In the genomic region with DNA sequence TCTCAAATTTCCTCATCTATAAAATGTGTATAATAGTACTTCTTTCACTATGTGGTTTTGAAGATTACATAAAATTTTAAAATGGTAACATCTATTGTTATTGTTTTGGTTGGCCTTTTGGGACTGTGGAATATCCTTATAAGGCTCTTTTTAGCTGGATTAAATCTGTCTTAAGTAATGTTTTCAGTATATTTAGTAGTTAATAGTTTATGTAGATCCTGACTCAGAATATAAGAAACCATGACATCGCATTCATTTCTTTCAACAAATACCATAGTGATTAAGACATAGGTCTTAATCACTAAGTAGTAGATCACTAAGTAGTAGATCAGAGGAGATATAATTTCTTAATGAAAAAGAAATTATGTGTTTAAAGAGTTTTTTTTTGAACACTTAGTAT, we compare ENCODE assay signal across 17 cellular contexts. TPM values are rescaled to one million over a fixed set of nuclear protein-coding genes. Genes with fewer than 3 reads are reported as not detected.
DNase-seq lines count a peak whose midpoint lies in the region; ATAC-seq, FAIRE-seq and TF ChIP-seq lines count a peak whose summit lies in the region.
"Had no signal": no experiment of that assay in that cellular context is flagged by ENCODE, and none has a peak within 500 bp of the region (broad histone marks: within the 10 kb centered on the region; RNA-seq: fewer than 3 reads in every experiment).

No MANE protein-coding gene starts in this region.

- H3K4me1 ChIP-seq in GM12878 (ENCODE audit: control insufficient read depth, insufficient read depth, low read length), result no peaks in the 10 kb centered on the region
- H3K4me1 ChIP-seq in tibial artery, result no peaks in the 10 kb centered on the region
- no peaks in the 10 kb centered on the region for H3K4me1 ChIP-seq in testis
- H3K4me1 ChIP-seq: BE2C had no signal

- no peaks in the 10 kb centered on the region for H4K20me1 ChIP-seq in GM12878 (ENCODE audit: control insufficient read depth, insufficient read depth)

- H3K9me3 ChIP-seq in GM12878 (replicated peaks; ENCODE audit: control insufficient read depth, insufficient read depth, low read length) (no peaks in the 10 kb centered on the region; the same call in 1 of the 3 replicates), tibial artery (no peaks in the 10 kb centered on the region), testis (no peaks in the 10 kb centered on the region)
- H3K9me3 ChIP-seq: BE2C had no signal

- no peak overlapping the region for H2AFZ ChIP-seq in GM12878 (ENCODE audit: control insufficient read depth, low read depth, low read length)

- FAIRE-seq in A204.1 (lab: Jason Lieb, UNC) (peak; percentile 30), GM19239 (lab: Jason Lieb, UNC) (peak; percentile 56), GM12878 (lab: Jason Lieb, UNC) (no peak)
- FAIRE-seq: RCC 7860 had no signal

- WGBS in GM12878 (ENCODE audit: insufficient coverage, insufficient replicate concordance, low lambda C conversion rate, missing lambda C conversion rate), result 90% methylated on average over 1 of the region's 1 CpG
- WGBS in testis, 2 donors, result 97 to 100% methylated on average over 1 of the region's 1 CpG

- no peak for DNase-seq in GM19239 (ENCODE audit: insufficient read length, low spot score)
- DNase-seq in GM12878 (ENCODE audit: low read depth, low spot score), result no peak
- DNase-seq in kidney tubule cell (ENCODE audit: low spot score), result peak; percentile 48
- DNase-seq in tibial artery, result no peak
- no peak for DNase-seq in testis
- DNase-seq in activated naive CD4-positive, alpha-beta T cell treated with Interleukin-2 at 50 U/mL for 16 hours, result no peak
- DNase-seq: BE2C, H9, NCI-H1417, NCI-H1694 treated with DMSO at 0.1 percent for 48 hours, NCI-H2081 treated with DMSO at 0.1 percent for 48 hours, NCI-H446 treated with DMSO at 0.1 percent for 48 hours, NCI-H526 treated with DMSO at 0.1 percent for 48 hours, OCI-M1 had no signal

- no peaks in the 10 kb centered on the region for H3K79me2 ChIP-seq in GM12878 (ENCODE audit: control insufficient read depth, insufficient read depth, low read length)

- CTCF ChIA-PET in GM12878 (lab: Yijun Ruan, JAX), result interaction anchor here (1.1 to 1.9 kb wide), 2 partner anchors 16 to 17 kb away, joined by 3 to 6 read pairs; no protein-coding TSS in a partner anchor

- TF ChIP-seq EP300 in GM12878 (IDR thresholded peaks at IDR 0.05; ENCODE audit: borderline replicate concordance in 1 of 2, control insufficient read depth in 1 of 2, low read depth in 2 of 2, low read length in 2 of 2), result no peak

- POLR2A ChIA-PET in GM12878 (lab: Charles Lee), result no interaction called here

- BruUV-seq in GM12878 (replicated peaks; lab: Mats Ljungman, UMichigan), result no TSS peak

- intact Hi-C loops in GM12878 (cut with micrococcal nuclease; ENCODE audit: unreplicated experiment) (no loop called here), tibial artery (cut with DNase I; ENCODE audit: low total_unique reads) (no loop called here), testis (cut with DNase I; ENCODE audit: low total_unique reads) (no loop called here)

- TF ChIP-seq CTCF in GM12878 (IDR thresholded peaks at IDR 0.05 in 2 of 3, conservative IDR thresholded peaks at IDR 0.05 in 1 of 3; ENCODE audit: control insufficient read depth in 2 of 3, extremely low read depth in 1 of 3, insufficient read depth in 1 of 3, low read depth in 3 of 3, low read length in 3 of 3) (no peak), tibial artery (IDR thresholded peaks at IDR 0.05) (no peak), testis (IDR thresholded peaks at IDR 0.05) (no peak)

- RAD21 ChIA-PET in GM12878 (lab: Charles Lee; ENCODE audit: unreplicated experiment), result no interaction called here

- H3K27me3 ChIP-seq in GM12878 (replicated peaks in 1 of 2; ENCODE audit: control insufficient read depth in 2 of 2, insufficient read depth in 2 of 2, low read length in 1 of 2) (no peaks in the 10 kb centered on the region), tibial artery (no peaks in the 10 kb centered on the region), testis (no peaks in the 10 kb centered on the region)
- H3K27me3 ChIP-seq: BE2C had no signal

- SMC1A ChIA-PET in GM12878 (lab: Charles Lee; ENCODE audit: uncharacterized antibody, unreplicated experiment), result interaction anchor here (0.6 to 2.1 kb wide), 3 partner anchors 16 to 1961 kb away, joined by 3 to 9 read pairs (median 3); no protein-coding TSS in a partner anchor

- H3K27ac ChIP-seq in GM12878 (ENCODE audit: control insufficient read depth, insufficient read depth), result no peak overlapping the region
- H3K27ac ChIP-seq in tibial artery, result no peak overlapping the region
- no peak overlapping the region for H3K27ac ChIP-seq in testis

- no peak for TF ChIP-seq RAD21 in GM12878 (IDR thresholded peaks at IDR 0.05; ENCODE audit: insufficient read depth, low read depth, low read length)

- H3K9ac ChIP-seq in GM12878 (ENCODE audit: control insufficient read depth, insufficient read depth, low read length), result no peak overlapping the region

- in situ Hi-C loops in GM12878 (cut with MboI), result no loop called here

- peak overlapping the region; percentile 28; the same call in 1 of the 2 replicates for H3K4me2 ChIP-seq in GM12878 (ENCODE audit: control insufficient read depth, insufficient read depth)

- ATAC-seq in GM12878 (no peak), HG02610 (IDR thresholded peaks at IDR 0.05; ENCODE audit: unreplicated experiment) (no peak)

- H3K36me3 ChIP-seq in GM12878 (ENCODE audit: control insufficient read depth in 2 of 2, insufficient read depth in 2 of 2, low read length in 1 of 2), result peaks cover 2 to 9% of the 10 kb centered on the region in 2 experiments; a peak in 3 of 4 replicates
- H3K36me3 ChIP-seq in tibial artery, result peaks cover 17 to 22% (median 20%) of the 10 kb centered on the region in 3 donors
- no peaks in the 10 kb centered on the region for H3K36me3 ChIP-seq in testis (ENCODE audit: low read depth, missing control alignments)

- no peak for TF ChIP-seq POLR2A in GM12878 (IDR thresholded peaks at IDR 0.05; ENCODE audit: low read depth, low read length)
- TF ChIP-seq POLR2A in testis (IDR thresholded peaks at IDR 0.05), result no peak

- H3K4me3 ChIP-seq in GM12878 (no peak overlapping the region), tibial artery (no peak overlapping the region), testis (no peak overlapping the region)

TF ChIP-seq in GM12878, 131 proteins besides CTCF, POLR2A, EP300 and RAD21:
- TF ChIP-seq ZNF207 (IDR thresholded peaks at IDR 0.05; ENCODE audit: borderline replicate concordance), result no peak
- TF ChIP-seq YY1 (IDR thresholded peaks at IDR 0.05; ENCODE audit: low read depth, low read length), result no peak
- no peak for TF ChIP-seq GABPA (IDR thresholded peaks at IDR 0.05; ENCODE audit: low read depth)
- TF ChIP-seq ZNF274 (IDR thresholded peaks at IDR 0.05; ENCODE audit: insufficient read depth, insufficient read length), result no peak
- TF ChIP-seq PML (IDR thresholded peaks at IDR 0.05; ENCODE audit: low read length), result no peak

RNA-seq across cellular contexts. Expression of gene MRPL1, which starts 48.5 kb away (rescaled TPM):
- total RNA-seq in GM12878 (2013; cell fraction: nucleolus; rRNA removed), result 24.7 and 27.0 TPM in 2 replicates
- 24.6 and 25.4 TPM in 2 replicates for total RNA-seq in GM12878 (2014; rRNA removed)
- 28.6 and 30.1 TPM in 2 replicates for total RNA-seq in GM12878 (2014; rRNA removed; fragmentation: Illumina TruSeq; extraction: Trizol)
- total RNA-seq in GM12878 (2021), result 20.2 and 22.0 TPM in 2 replicates
- 11.1 TPM for polyA plus RNA-seq in GM12878 (2011; ENCODE audit: low read depth)
- polyA plus RNA-seq in GM12878 (2011; rRNA removed), result 32.8 and 45.2 TPM in 2 replicates
- polyA plus RNA-seq in GM12878 (2011; cell fraction: cytosol; rRNA removed), result 6.0 and 7.0 TPM in 2 replicates
- 8.8 and 10.6 TPM in 2 replicates for polyA plus RNA-seq in GM12878 (2011; cell fraction: nucleus; rRNA removed)
- polyA plus RNA-seq in GM12878 (2012), result 24.8 and 27.4 TPM in 2 replicates
- polyA plus RNA-seq in GM12878 (2014; fragmentation: Illumina TruSeq; extraction: Trizol), result 25.9 and 41.1 TPM in 2 replicates
- polyA plus RNA-seq in GM12878 (2014; fragmentation: Nextera tagmentation; extraction: Ambion mirVana), result 10 to 100 TPM; 26.3 to 35.7 TPM
- polyA plus RNA-seq in GM12878 (2014; rRNA removed), result 16.2 and 22.8 TPM in 2 replicates
- polyA plus RNA-seq in GM12878 (2016; fragmentation: Nextera tagmentation; extraction: Ambion mirVana), result 10 to 100 TPM; 33.9 to 34.9 TPM
- polyA minus RNA-seq in GM12878 (2011; rRNA and poly(A)+ RNA removed), result 6.4 and 8.2 TPM in 2 replicates
- polyA minus RNA-seq in GM12878 (2011; cell fraction: cytosol; rRNA and poly(A)+ RNA removed), result 2.8 and 3.4 TPM in 2 replicates
- 8.8 and 10.3 TPM in 2 replicates for polyA minus RNA-seq in GM12878 (2011; cell fraction: nucleus; rRNA and poly(A)+ RNA removed)
- total RNA-seq in testis, result 10 to 100 TPM; 16.6 to 17.9 TPM
- 11.5 TPM for polyA plus RNA-seq in testis (ENCODE audit: insufficient read depth, low read depth, low replicate concordance)
